In the genomic region with DNA sequence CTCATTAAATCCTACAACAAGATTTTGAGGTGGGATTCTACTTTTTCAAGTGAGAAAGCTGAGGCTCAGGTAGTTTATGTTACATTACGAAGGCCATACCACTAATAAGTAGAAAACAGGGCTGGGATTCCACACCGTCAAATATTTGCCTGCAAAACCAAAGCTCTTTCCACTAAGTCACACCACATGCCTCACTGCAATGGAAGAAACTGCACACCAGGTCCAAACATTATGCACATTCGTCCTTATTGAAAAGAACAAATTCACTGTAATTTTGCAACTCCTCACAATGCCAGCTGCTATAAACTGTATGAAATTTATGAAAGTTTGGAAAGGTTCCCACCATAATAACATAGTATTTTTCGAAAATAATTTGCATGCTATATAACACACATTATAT, we compare ENCODE assay signal across 1 cellular context.
TF ChIP-seq lines count a peak whose summit lies in the region.

No MANE protein-coding gene starts in this region.

TF ChIP-seq in HCT116, 20 proteins besides CTCF, POLR2A, EP300 and RAD21 (continued from another document):
- TF ChIP-seq, protein P1, sequence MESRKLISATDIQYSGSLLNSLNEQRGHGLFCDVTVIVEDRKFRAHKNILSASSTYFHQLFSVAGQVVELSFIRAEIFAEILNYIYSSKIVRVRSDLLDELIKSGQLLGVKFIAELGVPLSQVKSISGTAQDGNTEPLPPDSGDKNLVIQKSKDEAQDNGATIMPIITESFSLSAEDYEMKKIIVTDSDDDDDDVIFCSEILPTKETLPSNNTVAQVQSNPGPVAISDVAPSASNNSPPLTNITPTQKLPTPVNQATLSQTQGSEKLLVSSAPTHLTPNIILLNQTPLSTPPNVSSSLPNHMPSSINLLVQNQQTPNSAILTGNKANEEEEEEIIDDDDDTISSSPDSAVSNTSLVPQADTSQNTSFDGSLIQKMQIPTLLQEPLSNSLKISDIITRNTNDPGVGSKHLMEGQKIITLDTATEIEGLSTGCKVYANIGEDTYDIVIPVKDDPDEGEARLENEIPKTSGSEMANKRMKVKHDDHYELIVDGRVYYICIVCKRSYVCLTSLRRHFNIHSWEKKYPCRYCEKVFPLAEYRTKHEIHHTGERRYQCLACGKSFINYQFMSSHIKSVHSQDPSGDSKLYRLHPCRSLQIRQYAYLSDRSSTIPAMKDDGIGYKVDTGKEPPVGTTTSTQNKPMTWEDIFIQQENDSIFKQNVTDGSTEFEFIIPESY (IDR thresholded peaks at IDR 0.05; ENCODE audit: extremely low read depth, insufficient replicate concordance, low read length): no peak
- no peak for TF ChIP-seq CBX3 (IDR thresholded peaks at IDR 0.05; ENCODE audit: low read depth)
- TF ChIP-seq MAX (IDR thresholded peaks at IDR 0.05): no peak
- no peak for TF ChIP-seq CEBPB (IDR thresholded peaks at IDR 0.05; ENCODE audit: low read depth)
